ENCODE assay signal across 17 cellular contexts in genomic region chr7:7109934-7110333, GRCh38.
"Had no signal": no experiment of that assay in that cellular context is flagged by ENCODE, and none has a peak within 500 bp of the region (broad histone marks: within the 10 kb centered on the region; RNA-seq: fewer than 3 reads in every experiment).

No MANE protein-coding gene starts in this region.

- H3K4me1 ChIP-seq: foreskin keratinocyte, lower lobe of right lung, right atrium auricular region had no signal

- H3K27me3 ChIP-seq: foreskin keratinocyte, left lung, right atrium auricular region, stomach had no signal

- H3K27ac ChIP-seq: foreskin keratinocyte, left lung, lower lobe of right lung, right atrium auricular region, stomach had no signal

- ATAC-seq: foreskin keratinocyte, left lung, lower lobe of right lung, natural killer cell had no signal

- FAIRE-seq: endothelial cell of umbilical vein, keratinocyte had no signal

- DNase-seq: effector CD4-positive, alpha-beta T cell; endodermal cell; erythroblast; foreskin keratinocyte; immature natural killer cell; left lung; lower lobe of right lung; natural killer cell; posterior cingulate gyrus; small intestine; stimulated activated CD4-positive, alpha-beta T cell treated with anti-CD3 and anti-CD28 coated beads, Interleukin-12 subunit alpha, Interleukin-12 subunit beta, amount 100 ng/mL, for 4 hours; stimulated activated naive CD4-positive, alpha-beta T cell; stomach; substantia nigra had no signal

- H3K4me3 ChIP-seq: left lung, lower lobe of right lung, right atrium auricular region, stomach had no signal

- H3K36me3 ChIP-seq: left lung, lower lobe of right lung, right atrium auricular region, stomach had no signal
